1 cellular context compared by ENCODE assay signal in genomic region chr2:74966893-74967292, GRCh38.
TF ChIP-seq lines count a peak whose summit lies in the region.

No MANE protein-coding gene starts in this region.

TF ChIP-seq in GM12878, 131 proteins besides CTCF, POLR2A, EP300 and RAD21:
- no peak for TF ChIP-seq LARP7 (IDR thresholded peaks at IDR 0.05)
- TF ChIP-seq RUNX3 (IDR thresholded peaks at IDR 0.05; ENCODE audit: low read length) = peak; percentile 16; the same call in 1 of the 2 replicates
- TF ChIP-seq BMI1 (IDR thresholded peaks at IDR 0.05; ENCODE audit: borderline replicate concordance) = no peak
- no peak for TF ChIP-seq MTA3 (IDR thresholded peaks at IDR 0.05; ENCODE audit: borderline replicate concordance, low read length)
